22 cellular contexts compared by ENCODE assay signal in genomic region chr3:29331035-29331434, GRCh38. TPM values are rescaled to one million over a fixed set of nuclear protein-coding genes. Genes with fewer than 3 reads are reported as not detected.
DNase-seq lines count a peak whose midpoint lies in the region; ATAC-seq and TF ChIP-seq lines count a peak whose summit lies in the region.
"Had no signal": no experiment of that assay in that cellular context is flagged by ENCODE, and none has a peak within 500 bp of the region (broad histone marks: within the 10 kb centered on the region; RNA-seq: fewer than 3 reads in every experiment).

No MANE protein-coding gene starts in this region.

- peaks cover 37% of the 10 kb centered on the region for H3K4me1 Mint-ChIP-seq in GM23338
- H3K4me1 Mint-ChIP-seq: activated naive CD8-positive, alpha-beta T cell treated with anti-CD3 and anti-CD28 coated beads, Interleukin-2, amount 50 U/mL, for 24 hours; activated T-helper 17 cell treated with anti-CD3 and anti-CD28 coated beads, Interleukin-2, amount 50 U/mL, for 72 hours; CD4-positive, alpha-beta memory T cell had no signal

- no peaks in the 10 kb centered on the region for H3K36me3 Mint-ChIP-seq in GM23338 (ENCODE audit: low read depth)
- H3K36me3 Mint-ChIP-seq: CD4-positive, alpha-beta memory T cell; stimulated activated naive B cell treated with anti-CD40 and anti-IgM and Interleukin-4, amounts not matched to agents 10 μg/mL and 1 μg/mL and 100 μg/mL, for 72 hours had no signal

- H3K27me3 Mint-ChIP-seq in GM23338 (ENCODE audit: insufficient read depth, low read depth, poor library complexity): peaks cover 3% of the 10 kb centered on the region
- H3K27me3 Mint-ChIP-seq: activated T-helper 17 cell treated with anti-CD3 and anti-CD28 coated beads, Interleukin-2, amount 50 U/mL, for 72 hours; CD4-positive, alpha-beta memory T cell; stimulated activated naive B cell treated with anti-CD40 and anti-IgM and Interleukin-4, amounts not matched to agents 10 μg/mL and 1 μg/mL and 100 μg/mL, for 72 hours had no signal

- H3K9me3 Mint-ChIP-seq in GM23338: no peaks in the 10 kb centered on the region
- H3K9me3 Mint-ChIP-seq: activated naive CD8-positive, alpha-beta T cell treated with anti-CD3 and anti-CD28 coated beads, Interleukin-2, amount 50 U/mL, for 24 hours; activated T-helper 17 cell treated with anti-CD3 and anti-CD28 coated beads, Interleukin-2, amount 50 U/mL, for 72 hours; stimulated activated naive B cell treated with anti-CD40 and anti-IgM and Interleukin-4, amounts not matched to agents 10 μg/mL and 1 μg/mL and 100 μg/mL, for 72 hours had no signal

- DNase-seq in GM23338 (ENCODE audit: low spot score): no peak
- no peak for DNase-seq in breast epithelium (ENCODE audit: low spot score in 2 of 2)
- DNase-seq in right cardiac atrium: peak in 1 of 3 donors; percentile 38
- DNase-seq in GM03348 (ENCODE audit: low spot score): no peak
- DNase-seq in BE2C: no peak
- no peak for DNase-seq in NOMO-1 treated with DMSO at 0.1 percent for 48 hours (lab: John Stamatoyannopoulos, UW; ENCODE audit: unreplicated experiment)
- DNase-seq: activated naive CD8-positive, alpha-beta T cell treated with anti-CD3 and anti-CD28 coated beads, Interleukin-2, amount 50 U/mL, for 24 hours; caudate nucleus; CD4-positive, alpha-beta memory T cell; DND-41; effector CD8-positive, alpha-beta T cell; left colon; NCI-H2029; NCI-H510A; stimulated activated naive B cell treated with anti-CD40 and anti-IgM and Interleukin-4, amounts not matched to agents 10 μg/mL and 1 μg/mL and 100 μg/mL, for 72 hours; T-helper 9 cell had no signal

- H3K9me3 ChIP-seq in breast epithelium (no peaks in the 10 kb centered on the region), right cardiac atrium (ENCODE audit: control insufficient read depth, low read length) (no peaks in the 10 kb centered on the region), skeletal muscle tissue (ENCODE audit: control insufficient read depth in 3 of 3, low read length in 3 of 3) (no peaks in the 10 kb centered on the region), BE2C (no peaks in the 10 kb centered on the region)
- H3K9me3 ChIP-seq: SJSA1 had no signal

- H3K4me3 ChIP-seq in GM23338: no peak overlapping the region
- H3K4me3 ChIP-seq in breast epithelium: no peak overlapping the region
- H3K4me3 ChIP-seq in right cardiac atrium (ENCODE audit: low read length): no peak overlapping the region
- peak overlapping the region in 1 of 3 donors; percentile 44 for H3K4me3 ChIP-seq in skeletal muscle tissue (ENCODE audit: low read length in 3 of 3)
- H3K4me3 ChIP-seq in BE2C (ENCODE audit: low read depth, low read length): no peak overlapping the region; the same call in 1 of the 2 replicates
- H3K4me3 ChIP-seq: SJSA1 had no signal

- no peaks in the 10 kb centered on the region for H3F3A ChIP-seq in GM23338 (replicated peaks; ENCODE audit: low read depth)

- 66% methylated on average over 4 of the region's 4 CpGs for WGBS in right cardiac atrium

- no peaks in the 10 kb centered on the region for H3K9me2 ChIP-seq in GM23338 (ENCODE audit: insufficient read depth)

- H3K27ac ChIP-seq in GM23338 (ENCODE audit: low read depth) (no peak overlapping the region), breast epithelium (peak overlapping the region; percentile 70 to 73), right cardiac atrium (ENCODE audit: low read length) (peak overlapping the region; percentile 70), skeletal muscle tissue (ENCODE audit: low read depth, low read length) (peak overlapping the region; percentile 7)

- H3K27ac Mint-ChIP-seq in GM23338: peak overlapping the region; percentile 53; the same call in 1 of the 2 replicates
- H3K27ac Mint-ChIP-seq: activated naive CD8-positive, alpha-beta T cell treated with anti-CD3 and anti-CD28 coated beads, Interleukin-2, amount 50 U/mL, for 24 hours; activated T-helper 17 cell treated with anti-CD3 and anti-CD28 coated beads, Interleukin-2, amount 50 U/mL, for 72 hours; CD4-positive, alpha-beta memory T cell; progenitor cell of endocrine pancreas; stimulated activated naive B cell treated with anti-CD40 and anti-IgM and Interleukin-4, amounts not matched to agents 10 μg/mL and 1 μg/mL and 100 μg/mL, for 72 hours had no signal

- H3K79me2 ChIP-seq in GM23338 (replicated peaks; ENCODE audit: insufficient read depth): no peaks in the 10 kb centered on the region

- ATAC-seq in GM23338: no peak
- ATAC-seq in right cardiac atrium: peak in 1 of 2 donors; percentile 34
- no peak for ATAC-seq in GM18867 (IDR thresholded peaks at IDR 0.05; ENCODE audit: unreplicated experiment)
- ATAC-seq: activated CD4-positive, CD25-positive, alpha-beta regulatory T cell treated with anti-CD3 and anti-CD28 coated beads, Interleukin-2, amount 50 U/mL, for 24 hours; activated naive CD8-positive, alpha-beta T cell treated with anti-CD3 and anti-CD28 coated beads, Interleukin-2, amount 50 U/mL, for 24 hours; activated T-helper 17 cell treated with anti-CD3 and anti-CD28 coated beads, Interleukin-2, amount 50 U/mL, for 72 hours; left colon; stimulated activated naive B cell treated with anti-CD40 and anti-IgM and Interleukin-4, amounts not matched to agents 10 μg/mL and 1 μg/mL and 100 μg/mL, for 72 hours had no signal

- no peak overlapping the region for H3K4me2 ChIP-seq in GM23338

- H4K20me1 ChIP-seq in GM23338 (replicated peaks; ENCODE audit: insufficient read depth): no peaks in the 10 kb centered on the region

- H3K4me1 ChIP-seq in GM23338 (ENCODE audit: insufficient read depth) (peaks cover 19% of the 10 kb centered on the region), breast epithelium (peaks cover 0 to 6% of the 10 kb centered on the region in 2 donors), right cardiac atrium (ENCODE audit: control insufficient read depth, insufficient read depth, low read length) (peaks cover 6% of the 10 kb centered on the region), skeletal muscle tissue (ENCODE audit: control insufficient read depth in 3 of 3, insufficient read depth in 3 of 3, low read length in 3 of 3) (peaks cover 10 to 33% (median 26%) of the 10 kb centered on the region in 3 donors), BE2C (peaks cover 11% of the 10 kb centered on the region; the same call in 1 of the 2 replicates)

- no peak overlapping the region for H3K4me3 Mint-ChIP-seq in GM23338
- H3K4me3 Mint-ChIP-seq: activated naive CD8-positive, alpha-beta T cell treated with anti-CD3 and anti-CD28 coated beads, Interleukin-2, amount 50 U/mL, for 24 hours; activated T-helper 17 cell treated with anti-CD3 and anti-CD28 coated beads, Interleukin-2, amount 50 U/mL, for 72 hours; CD4-positive, alpha-beta memory T cell; stimulated activated naive B cell treated with anti-CD40 and anti-IgM and Interleukin-4, amounts not matched to agents 10 μg/mL and 1 μg/mL and 100 μg/mL, for 72 hours had no signal

- H3K27me3 ChIP-seq in GM23338 (ENCODE audit: insufficient read depth): no peaks in the 10 kb centered on the region
- no peaks in the 10 kb centered on the region for H3K27me3 ChIP-seq in breast epithelium
- no peaks in the 10 kb centered on the region for H3K27me3 ChIP-seq in right cardiac atrium (ENCODE audit: control insufficient read depth, insufficient read depth)
- no peaks in the 10 kb centered on the region for H3K27me3 ChIP-seq in skeletal muscle tissue (ENCODE audit: control insufficient read depth in 3 of 3, insufficient read depth in 3 of 3, low read length in 3 of 3)
- no peaks in the 10 kb centered on the region for H3K27me3 ChIP-seq in BE2C
- H3K27me3 ChIP-seq: SJSA1 had no signal

- intact Hi-C loops in breast epithelium (cut with DNase I; ENCODE audit: low total_unique reads): no loop called here
- intact Hi-C loops in right cardiac atrium (cut with DNase I): loop anchor here in 1 of 4 donors (10.0 kb wide), 1 partner anchor 46 kb away; the partner anchor contains the start of gene RBMS3

- H3K36me3 ChIP-seq in GM23338 (ENCODE audit: insufficient read depth) (no peaks in the 10 kb centered on the region), breast epithelium (no peaks in the 10 kb centered on the region), skeletal muscle tissue (ENCODE audit: control insufficient read depth in 3 of 3, insufficient read depth in 3 of 3, low read length in 3 of 3) (no peaks in the 10 kb centered on the region), BE2C (no peaks in the 10 kb centered on the region; the same call in 1 of the 2 replicates)
- H3K36me3 ChIP-seq: SJSA1 had no signal

- no peak overlapping the region for H3K9ac ChIP-seq in skeletal muscle tissue (ENCODE audit: low read depth in 1 of 3, low read length in 3 of 3)

- TF ChIP-seq POLR2A in breast epithelium (IDR thresholded peaks at IDR 0.05): no peak

- TF ChIP-seq CTCF in GM23338 (conservative IDR thresholded peaks at IDR 0.05; ENCODE audit: low read depth in 2 of 2) (no peak), breast epithelium (IDR thresholded peaks at IDR 0.05) (no peak), BE2C (IDR thresholded peaks at IDR 0.05; ENCODE audit: low read depth, low read length) (no peak)

- H2AFZ ChIP-seq in GM23338: peak overlapping the region; percentile 4; the same call in 1 of the 2 replicates

TF ChIP-seq in GM23338, 12 proteins besides CTCF, POLR2A, EP300 and RAD21:
- no peak for TF ChIP-seq NANOG (IDR thresholded peaks at IDR 0.05; ENCODE audit: borderline replicate concordance)

RNA-seq across cellular contexts. Expression of gene RBMS3, which starts 50.2 kb away (rescaled TPM):
- total RNA-seq in GM23338 (2014; rRNA removed; shearing (Covaris generic)): 3.2 and 5.5 TPM in 2 replicates
- 4.4 and 7.4 TPM in 2 replicates for polyA plus RNA-seq in GM23338 (2016; fragmentation: Nextera tagmentation; extraction: Ambion mirVana)
- total RNA-seq in breast epithelium: 100 to 1,000 TPM in 2 of 3 donors, 10 to 100 TPM in 1; 48.4 to 117 (median 103) TPM
- total RNA-seq in right cardiac atrium: 10 to 100 TPM; 51.4 to 66.7 (median 56.8) TPM
- 8.9 TPM for polyA plus RNA-seq in right cardiac atrium
- 79.9 TPM for total RNA-seq in skeletal muscle tissue
- polyA plus RNA-seq in BE2C (2012; ENCODE audit: insufficient read depth, insufficient read length, low read depth): 29.4 TPM
